In the genomic region with DNA sequence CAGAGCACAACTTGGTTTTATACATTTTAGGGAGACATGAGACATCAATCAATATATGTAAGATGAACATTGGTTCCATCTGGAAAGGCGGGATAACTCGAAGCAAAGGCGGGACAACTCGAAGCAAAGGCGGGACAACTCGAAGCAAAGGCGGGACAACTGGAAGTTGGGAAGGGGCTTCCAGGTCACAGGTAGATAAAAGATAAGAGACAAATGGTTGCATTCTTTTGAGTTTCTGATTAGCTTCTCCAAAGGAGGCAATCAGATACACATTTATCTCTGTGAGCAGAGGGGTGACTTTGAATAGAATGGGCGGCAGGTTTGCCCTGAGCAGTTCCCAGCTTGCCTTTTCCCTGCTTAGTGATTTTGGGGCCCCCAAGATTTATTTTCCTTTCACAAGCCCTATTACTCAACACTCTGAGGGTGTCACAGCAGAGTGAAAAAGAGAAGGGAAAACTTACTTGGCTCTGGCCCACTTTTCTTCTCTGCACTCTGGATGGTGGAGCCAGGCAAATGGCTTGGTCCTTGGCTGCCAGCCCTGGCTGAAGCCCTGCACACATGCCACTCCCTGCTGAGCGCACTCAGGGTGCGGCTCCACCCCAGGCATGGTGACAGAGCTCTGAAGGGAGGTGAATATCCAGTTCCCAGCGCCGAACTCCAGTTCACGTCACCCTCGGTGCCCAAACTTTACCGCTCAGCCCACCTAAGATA, we compare ENCODE assay signal across 8 cellular contexts. TPM values are rescaled to one million over a fixed set of nuclear protein-coding genes. Genes with fewer than 3 reads are reported as not detected.
DNase-seq lines count a peak whose midpoint lies in the region; ATAC-seq and TF ChIP-seq lines count a peak whose summit lies in the region.

No MANE protein-coding gene starts in this region.

- DNase-seq in GM23338 (ENCODE audit: low spot score) (no peak), SJCRH30 (peak; percentile 8 to 26), cardiac septum (ENCODE audit: low spot score) (peak; percentile 82), gastrocnemius medialis (peak; percentile 81 to 91), COLO829 (ENCODE audit: low spot score) (no peak)
- DNase-seq in activated CD4-positive, alpha-beta T cell treated with anti-CD3 and anti-CD28 coated beads, Interleukin-2, amount 10 ng/mL, durations not matched to agents 24 days and 14 days = no peak
- DNase-seq in activated T-cell treated with anti-CD3 and anti-CD28 coated beads, Interleukin-2, amount 50 U/mL, for 1 hour = no peak

- intact Hi-C loops in cardiac septum (cut with DNase I) (loop anchor here (5.0 kb wide), 1 partner anchor 44 kb away; no protein-coding TSS in a partner anchor), gastrocnemius medialis (cut with DNase I; ENCODE audit: low total_unique reads) (no loop called here)
- intact Hi-C loops in activated CD4-positive, alpha-beta T cell treated with anti-CD3 and anti-CD28 coated beads, Interleukin-2, amount 10 ng/mL, durations not matched to agents 24 days and 14 days (cut with micrococcal nuclease) = no loop called here

- H2AFZ ChIP-seq in GM23338 = no peak overlapping the region

- no peaks in the 10 kb centered on the region for H3K9me3 Mint-ChIP-seq in GM23338
- no peaks in the 10 kb centered on the region for H3K9me3 Mint-ChIP-seq in activated CD4-positive, alpha-beta T cell treated with anti-CD3 and anti-CD28 coated beads, Interleukin-2, amount 10 ng/mL, durations not matched to agents 24 days and 14 days

- H3F3A ChIP-seq in GM23338 (replicated peaks; ENCODE audit: low read depth) = no peaks in the 10 kb centered on the region; the same call in 1 of the 2 replicates

- peaks cover 73% of the 10 kb centered on the region for H3K4me1 ChIP-seq in GM23338 (ENCODE audit: insufficient read depth)
- H3K4me1 ChIP-seq in SJCRH30 = no peaks in the 10 kb centered on the region; the same call in 1 of the 2 replicates
- H3K4me1 ChIP-seq in gastrocnemius medialis = peaks cover 63 to 79% of the 10 kb centered on the region in 2 donors

- peaks cover 98% of the 10 kb centered on the region for H3K79me2 ChIP-seq in GM23338 (replicated peaks; ENCODE audit: insufficient read depth)

- H3K4me3 Mint-ChIP-seq in GM23338 = no peak overlapping the region
- H3K4me3 Mint-ChIP-seq in activated CD4-positive, alpha-beta T cell treated with anti-CD3 and anti-CD28 coated beads, Interleukin-2, amount 10 ng/mL, durations not matched to agents 24 days and 14 days = no peak overlapping the region

- no peaks in the 10 kb centered on the region for H3K9me2 ChIP-seq in GM23338 (ENCODE audit: insufficient read depth)

- no peak overlapping the region for H3K27ac Mint-ChIP-seq in GM23338
- no peak overlapping the region for H3K27ac Mint-ChIP-seq in activated CD4-positive, alpha-beta T cell treated with anti-CD3 and anti-CD28 coated beads, Interleukin-2, amount 10 ng/mL, durations not matched to agents 24 days and 14 days

- H3K27me3 ChIP-seq in GM23338 (ENCODE audit: insufficient read depth) (no peaks in the 10 kb centered on the region), SJCRH30 (no peaks in the 10 kb centered on the region), gastrocnemius medialis (no peaks in the 10 kb centered on the region)

- no peak for TF ChIP-seq POLR2A in gastrocnemius medialis (IDR thresholded peaks at IDR 0.05)

- TF ChIP-seq CTCF in GM23338 (conservative IDR thresholded peaks at IDR 0.05; ENCODE audit: low read depth in 2 of 2) = no peak
- TF ChIP-seq CTCF in gastrocnemius medialis (IDR thresholded peaks at IDR 0.05 in 4 of 5, conservative IDR thresholded peaks at IDR 0.05 in 1 of 5) = no peak

- peaks cover 53% of the 10 kb centered on the region for H4K20me1 ChIP-seq in GM23338 (replicated peaks; ENCODE audit: insufficient read depth)

- ATAC-seq in GM23338 (peak; percentile 21; the same call in 2 of the 3 replicates), gastrocnemius medialis (peak; percentile 84 to 97), HG03565 (IDR thresholded peaks at IDR 0.05; ENCODE audit: unreplicated experiment) (no peak)

- H3K4me3 ChIP-seq in GM23338 (no peak overlapping the region), SJCRH30 (no peak overlapping the region), gastrocnemius medialis (peak overlapping the region; percentile 22 to 43 (median 36))

- H3K4me2 ChIP-seq in GM23338 = peak overlapping the region; percentile 58; the same call in 1 of the 2 replicates

- peaks cover 11% of the 10 kb centered on the region for H3K27me3 Mint-ChIP-seq in GM23338 (ENCODE audit: insufficient read depth, low read depth, poor library complexity)
- peaks cover 3% of the 10 kb centered on the region for H3K27me3 Mint-ChIP-seq in activated CD4-positive, alpha-beta T cell treated with anti-CD3 and anti-CD28 coated beads, Interleukin-2, amount 10 ng/mL, durations not matched to agents 24 days and 14 days

- no peak overlapping the region for H3K27ac ChIP-seq in GM23338 (ENCODE audit: low read depth)
- no peak overlapping the region for H3K27ac ChIP-seq in SJCRH30
- peak overlapping the region; percentile 66 to 81 (median 74) for H3K27ac ChIP-seq in gastrocnemius medialis

- peaks cover 63% of the 10 kb centered on the region for H3K4me1 Mint-ChIP-seq in GM23338
- H3K4me1 Mint-ChIP-seq in activated CD4-positive, alpha-beta T cell treated with anti-CD3 and anti-CD28 coated beads, Interleukin-2, amount 10 ng/mL, durations not matched to agents 24 days and 14 days = no peaks in the 10 kb centered on the region

- no peaks in the 10 kb centered on the region for H3K36me3 Mint-ChIP-seq in GM23338 (ENCODE audit: low read depth)
- no peaks in the 10 kb centered on the region for H3K36me3 Mint-ChIP-seq in activated CD4-positive, alpha-beta T cell treated with anti-CD3 and anti-CD28 coated beads, Interleukin-2, amount 10 ng/mL, durations not matched to agents 24 days and 14 days (ENCODE audit: low read depth)

- no peaks in the 10 kb centered on the region for H3K9me3 ChIP-seq in SJCRH30 (replicated peaks)
- no peaks in the 10 kb centered on the region for H3K9me3 ChIP-seq in gastrocnemius medialis

- H3K36me3 ChIP-seq in GM23338 (ENCODE audit: insufficient read depth) (no peaks in the 10 kb centered on the region; the same call in 1 of the 2 replicates), SJCRH30 (no peaks in the 10 kb centered on the region), gastrocnemius medialis (no peaks in the 10 kb centered on the region)

- in situ Hi-C loops in gastrocnemius medialis (cut with MboI; ENCODE audit: low sequenced_read_pairs in 4 of 4) = no loop called here

TF ChIP-seq in GM23338, 12 proteins besides CTCF, POLR2A, EP300 and RAD21 (continues in another document):
- TF ChIP-seq CREB1 (CRISPR knock-in tag; IDR thresholded peaks at IDR 0.05; ENCODE audit: low read depth) = no peak
- TF ChIP-seq, protein P1, sequence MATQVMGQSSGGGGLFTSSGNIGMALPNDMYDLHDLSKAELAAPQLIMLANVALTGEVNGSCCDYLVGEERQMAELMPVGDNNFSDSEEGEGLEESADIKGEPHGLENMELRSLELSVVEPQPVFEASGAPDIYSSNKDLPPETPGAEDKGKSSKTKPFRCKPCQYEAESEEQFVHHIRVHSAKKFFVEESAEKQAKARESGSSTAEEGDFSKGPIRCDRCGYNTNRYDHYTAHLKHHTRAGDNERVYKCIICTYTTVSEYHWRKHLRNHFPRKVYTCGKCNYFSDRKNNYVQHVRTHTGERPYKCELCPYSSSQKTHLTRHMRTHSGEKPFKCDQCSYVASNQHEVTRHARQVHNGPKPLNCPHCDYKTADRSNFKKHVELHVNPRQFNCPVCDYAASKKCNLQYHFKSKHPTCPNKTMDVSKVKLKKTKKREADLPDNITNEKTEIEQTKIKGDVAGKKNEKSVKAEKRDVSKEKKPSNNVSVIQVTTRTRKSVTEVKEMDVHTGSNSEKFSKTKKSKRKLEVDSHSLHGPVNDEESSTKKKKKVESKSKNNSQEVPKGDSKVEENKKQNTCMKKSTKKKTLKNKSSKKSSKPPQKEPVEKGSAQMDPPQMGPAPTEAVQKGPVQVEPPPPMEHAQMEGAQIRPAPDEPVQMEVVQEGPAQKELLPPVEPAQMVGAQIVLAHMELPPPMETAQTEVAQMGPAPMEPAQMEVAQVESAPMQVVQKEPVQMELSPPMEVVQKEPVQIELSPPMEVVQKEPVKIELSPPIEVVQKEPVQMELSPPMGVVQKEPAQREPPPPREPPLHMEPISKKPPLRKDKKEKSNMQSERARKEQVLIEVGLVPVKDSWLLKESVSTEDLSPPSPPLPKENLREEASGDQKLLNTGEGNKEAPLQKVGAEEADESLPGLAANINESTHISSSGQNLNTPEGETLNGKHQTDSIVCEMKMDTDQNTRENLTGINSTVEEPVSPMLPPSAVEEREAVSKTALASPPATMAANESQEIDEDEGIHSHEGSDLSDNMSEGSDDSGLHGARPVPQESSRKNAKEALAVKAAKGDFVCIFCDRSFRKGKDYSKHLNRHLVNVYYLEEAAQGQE (IDR thresholded peaks at IDR 0.05; ENCODE audit: unreplicated experiment) = no peak

RNA-seq across cellular contexts. Expression of a gene that starts 46.7 kb away (rescaled TPM):
- 41.7 and 51.4 TPM in 2 replicates for total RNA-seq in GM23338 (2014; rRNA removed; shearing (Covaris generic))
- polyA plus RNA-seq in GM23338 (2016; fragmentation: Nextera tagmentation; extraction: Ambion mirVana) = 30.1 and 30.2 TPM in 2 replicates
- total RNA-seq in SJCRH30 (2014; rRNA removed; shearing (Covaris generic)) = 58.7 and 63.9 TPM in 2 replicates
- total RNA-seq in cardiac septum = 36.7 TPM
- 10 to 100 TPM; 64.6 to 75.8 (median 68.3) TPM for total RNA-seq in gastrocnemius medialis
- total RNA-seq in activated CD4-positive, alpha-beta T cell treated with anti-CD3 and anti-CD28 coated beads, Interleukin-2, amount 10 ng/mL, durations not matched to agents 24 days and 14 days = 2.3 and 2.9 TPM in 2 replicates

Comparison
In these comparisons a context has a peak if more than half of its experiments do, and no peak if none do; other contexts are left out.
1. DNase-seq: peak in SJCRH30 (2 of 2), cardiac septum (single experiment) and gastrocnemius medialis (2 of 2); none in GM23338 (single experiment), COLO829 (single experiment), activated CD4-positive, alpha-beta T cell treated with anti-CD3 and anti-CD28 coated beads, Interleukin-2, amount 10 ng/mL, durations not matched to agents 24 days and 14 days (single experiment) and activated T-cell treated with anti-CD3 and anti-CD28 coated beads, Interleukin-2, amount 50 U/mL, for 1 hour (single experiment).
2. H3K27ac ChIP-seq: peak in gastrocnemius medialis (4 of 4); none in GM23338 (single experiment) and SJCRH30 (single experiment).
3. H3K4me3 ChIP-seq: peak in gastrocnemius medialis (4 of 4); none in GM23338 (single experiment) and SJCRH30 (single experiment).